21 cellular contexts compared by ENCODE assay signal in the genomic region with DNA sequence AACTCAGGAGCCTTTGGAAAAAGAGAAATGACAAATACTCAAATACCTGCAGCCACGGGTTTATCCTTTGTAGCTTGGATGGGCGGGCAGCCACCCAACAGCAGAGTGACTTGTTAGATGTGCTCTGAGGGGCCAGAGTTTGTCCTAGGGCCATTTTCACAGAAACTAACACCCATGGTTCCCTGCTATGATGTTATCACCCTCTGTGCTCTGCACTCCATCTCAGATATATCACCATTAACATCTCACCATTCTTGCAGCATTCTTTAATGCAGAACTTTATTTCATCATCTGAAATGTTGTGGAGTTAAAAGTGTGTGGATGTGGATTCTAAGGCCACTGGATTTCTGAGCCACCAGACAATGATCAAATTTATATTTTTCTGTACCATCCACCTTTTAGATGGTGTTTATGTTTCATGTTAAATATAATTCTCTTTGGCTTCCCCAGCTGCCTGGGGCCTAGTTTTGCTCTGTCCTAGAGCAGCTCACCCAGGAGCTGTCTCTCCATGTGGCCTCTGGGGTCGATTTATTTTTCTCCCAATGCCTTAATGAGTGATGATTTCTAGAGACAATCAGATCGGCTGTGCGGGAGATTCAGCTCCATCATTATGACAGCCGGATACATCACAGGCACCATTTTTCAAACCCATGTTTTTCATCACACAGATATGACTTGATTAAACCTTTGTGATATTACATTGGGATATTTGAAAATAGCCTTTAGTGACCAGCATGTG.
DNase-seq lines count a peak whose midpoint lies in the region; ATAC-seq, FAIRE-seq and TF ChIP-seq lines count a peak whose summit lies in the region.
"Had no signal": no experiment of that assay in that cellular context is flagged by ENCODE, and none has a peak within 500 bp of the region (broad histone marks: within the 10 kb centered on the region; RNA-seq: fewer than 3 reads in every experiment).

No MANE protein-coding gene starts in this region.

- no peaks in the 10 kb centered on the region for H3K36me3 ChIP-seq in SK-N-SH (replicated peaks in 1 of 2; ENCODE audit: control insufficient read depth in 1 of 2, insufficient read depth in 2 of 2, low read length in 1 of 2)
- no peaks in the 10 kb centered on the region for H3K36me3 ChIP-seq in bronchial epithelial cell (ENCODE audit: control insufficient read depth, insufficient read depth, low read length)
- H3K36me3 ChIP-seq in neural progenitor cell, result no peaks in the 10 kb centered on the region
- H3K36me3 ChIP-seq in rectal smooth muscle tissue (ENCODE audit: control insufficient read depth, insufficient read depth, low read length), result no peaks in the 10 kb centered on the region
- H3K36me3 ChIP-seq in heart left ventricle, result no peaks in the 10 kb centered on the region
- H3K36me3 ChIP-seq: BLaER1, HAP-1 had no signal

- H3K4me1 ChIP-seq in SK-N-SH (ENCODE audit: control insufficient read depth in 1 of 2, insufficient read depth in 2 of 2, low read depth in 1 of 2, low read length in 1 of 2), result peaks cover 0 to 31% of the 10 kb centered on the region in 2 experiments; a peak in 1 of 4 replicates
- H3K4me1 ChIP-seq in neural progenitor cell, result peaks cover 18% of the 10 kb centered on the region
- H3K4me1 ChIP-seq in rectal smooth muscle tissue (ENCODE audit: control insufficient read depth, insufficient read depth, low read length), result no peaks in the 10 kb centered on the region
- peaks cover 0 to 10% (median 0%) of the 10 kb centered on the region in 12 donors for H3K4me1 ChIP-seq in heart left ventricle
- H3K4me1 ChIP-seq: BLaER1, Caco-2, HAP-1 had no signal

- no peak for TF ChIP-seq POLR2A in heart left ventricle (IDR thresholded peaks at IDR 0.05)

- intact Hi-C loops in heart left ventricle (cut with DNase I), result no loop called here
- intact Hi-C loops in activated naive CD4-positive, alpha-beta T cell treated with anti-CD3 and anti-CD28 coated beads for 36 hours (cut with micrococcal nuclease), result no loop called here

- H3F3A ChIP-seq in SK-N-SH (replicated peaks; ENCODE audit: insufficient read depth) (no peaks in the 10 kb centered on the region), neural progenitor cell (ENCODE audit: low read depth) (peaks cover 8% of the 10 kb centered on the region)

- H3K9me3 Mint-ChIP-seq in neural progenitor cell, result peaks cover 10% of the 10 kb centered on the region
- no peaks in the 10 kb centered on the region for H3K9me3 Mint-ChIP-seq in activated naive CD4-positive, alpha-beta T cell treated with anti-CD3 and anti-CD28 coated beads for 36 hours
- H3K9me3 Mint-ChIP-seq: CD8-positive, alpha-beta T cell; HFFc6 had no signal

- CTCF ChIA-PET in SK-N-SH (lab: Yijun Ruan, JAX), result interaction anchor here (0.8 to 1.0 kb wide), 2 partner anchors 14 to 565 kb away, joined by 3 read pairs; no protein-coding TSS in a partner anchor
- CTCF ChIA-PET in activated naive CD4-positive, alpha-beta T cell treated with anti-CD3 and anti-CD28 coated beads for 36 hours (lab: Charles Lee), result no interaction called here

- peak in 1 of 2 experiments; percentile 92; a peak in 2 of 4 replicates for TF ChIP-seq EP300 in SK-N-SH (IDR thresholded peaks at IDR 0.05; ENCODE audit: borderline replicate concordance in 1 of 2, low read depth in 1 of 2, low read length in 1 of 2)

- peaks cover 6% of the 10 kb centered on the region for H3K4me1 Mint-ChIP-seq in neural progenitor cell
- H3K4me1 Mint-ChIP-seq in activated naive CD4-positive, alpha-beta T cell treated with anti-CD3 and anti-CD28 coated beads for 36 hours (ENCODE audit: low read depth), result no peaks in the 10 kb centered on the region
- H3K4me1 Mint-ChIP-seq: CD4-positive, CD25-positive, alpha-beta regulatory T cell had no signal

- no peaks in the 10 kb centered on the region for H3K36me3 Mint-ChIP-seq in neural progenitor cell
- H3K36me3 Mint-ChIP-seq in activated naive CD4-positive, alpha-beta T cell treated with anti-CD3 and anti-CD28 coated beads for 36 hours (ENCODE audit: low read depth), result no peaks in the 10 kb centered on the region
- H3K36me3 Mint-ChIP-seq: CD4-positive, CD25-positive, alpha-beta regulatory T cell; CD8-positive, alpha-beta T cell had no signal

- H3K4me3 Mint-ChIP-seq in neural progenitor cell, result no peak overlapping the region
- H3K4me3 Mint-ChIP-seq in activated naive CD4-positive, alpha-beta T cell treated with anti-CD3 and anti-CD28 coated beads for 36 hours, result no peak overlapping the region
- H3K4me3 Mint-ChIP-seq: CD4-positive, CD25-positive, alpha-beta regulatory T cell; CD8-positive, alpha-beta T cell; HFFc6 had no signal

- H3K4me2 ChIP-seq in SK-N-SH (no peak overlapping the region), neural progenitor cell (peak overlapping the region; percentile 2)
- H3K4me2 ChIP-seq: BLaER1 had no signal

- H3K27ac Mint-ChIP-seq in neural progenitor cell, result no peak overlapping the region
- no peak overlapping the region for H3K27ac Mint-ChIP-seq in activated naive CD4-positive, alpha-beta T cell treated with anti-CD3 and anti-CD28 coated beads for 36 hours
- H3K27ac Mint-ChIP-seq: CD4-positive, CD25-positive, alpha-beta regulatory T cell; CD8-positive, alpha-beta T cell; HFFc6 had no signal

- no peak for TF ChIP-seq CTCF in SK-N-SH (IDR thresholded peaks at IDR 0.05)
- no peak for TF ChIP-seq CTCF in bronchial epithelial cell (IDR thresholded peaks at IDR 0.05; ENCODE audit: insufficient read depth, low read length, severe bottlenecking)
- TF ChIP-seq CTCF in neural progenitor cell (IDR thresholded peaks at IDR 0.05), result no peak
- TF ChIP-seq CTCF in heart left ventricle (IDR thresholded peaks at IDR 0.05), result no peak

- H3K9me3 ChIP-seq in SK-N-SH, result no peaks in the 10 kb centered on the region
- H3K9me3 ChIP-seq in neural progenitor cell (ENCODE audit: low read depth), result no peaks in the 10 kb centered on the region
- H3K9me3 ChIP-seq in heart left ventricle, result no peaks in the 10 kb centered on the region
- H3K9me3 ChIP-seq: BLaER1, Caco-2, HAP-1 had no signal

- peak; percentile 87 for FAIRE-seq in bronchial epithelial cell (lab: Jason Lieb, UNC)
- FAIRE-seq: GM12878, H54 had no signal

- peak; percentile 51 for DNase-seq in SK-N-SH
- no peak for DNase-seq in bronchial epithelial cell (ENCODE audit: low read depth)
- DNase-seq in neural progenitor cell (ENCODE audit: low spot score), result no peak
- DNase-seq in heart left ventricle, result no peak
- DNase-seq in activated naive CD4-positive, alpha-beta T cell treated with anti-CD3 and anti-CD28 coated beads for 36 hours, result no peak
- DNase-seq in DMS79 treated with DMSO at 0.1 percent for 48 hours (lab: John Stamatoyannopoulos, UW), result no peak
- DNase-seq: Caco-2; CD4-positive, CD25-positive, alpha-beta regulatory T cell; CD8-positive, alpha-beta T cell; DMS153; EL; GDM1; GOT3; HFFc6 had no signal

- H3K4me3 ChIP-seq in SK-N-SH (ENCODE audit: low read depth in 2 of 2, low read length in 1 of 2), result no peak overlapping the region
- H3K4me3 ChIP-seq in bronchial epithelial cell (ENCODE audit: low read depth, low read length), result no peak overlapping the region
- H3K4me3 ChIP-seq in neural progenitor cell, result no peak overlapping the region
- no peak overlapping the region for H3K4me3 ChIP-seq in rectal smooth muscle tissue (ENCODE audit: low read length)
- H3K4me3 ChIP-seq in heart left ventricle, result no peak overlapping the region
- H3K4me3 ChIP-seq: BLaER1, GM12878, HAP-1 had no signal

- H3K9ac ChIP-seq in SK-N-SH (no peak overlapping the region), neural progenitor cell (no peak overlapping the region), rectal smooth muscle tissue (ENCODE audit: low read length) (no peak overlapping the region)
- H3K9ac ChIP-seq: BLaER1 had no signal

- H3K79me2 ChIP-seq in SK-N-SH (ENCODE audit: insufficient read depth) (no peaks in the 10 kb centered on the region), neural progenitor cell (ENCODE audit: low read depth) (no peaks in the 10 kb centered on the region)

- WGBS in SK-N-SH (ENCODE audit: low lambda C conversion rate), result 23% methylated on average over 6 of the region's 6 CpGs
- 75 to 93% (median 84%) methylated on average over 6 of the region's 6 CpGs for WGBS in heart left ventricle, 4 donors

- POLR2A ChIA-PET in SK-N-SH (lab: Yijun Ruan, JAX), result interaction anchor here (0.9 to 2.3 kb wide), 4 partner anchors 13 to 101 kb away, joined by 3 to 12 read pairs (median 4); no protein-coding TSS in a partner anchor

- H3K9me2 ChIP-seq in SK-N-SH, result no peaks in the 10 kb centered on the region

- H3K27me3 Mint-ChIP-seq in neural progenitor cell (ENCODE audit: insufficient read depth, low read depth), result peaks cover 14% of the 10 kb centered on the region
- H3K27me3 Mint-ChIP-seq in activated naive CD4-positive, alpha-beta T cell treated with anti-CD3 and anti-CD28 coated beads for 36 hours (ENCODE audit: low read depth), result no peaks in the 10 kb centered on the region
- H3K27me3 Mint-ChIP-seq: CD4-positive, CD25-positive, alpha-beta regulatory T cell had no signal

- H3K27me3 ChIP-seq in SK-N-SH (ENCODE audit: insufficient read depth), result peaks cover 8% of the 10 kb centered on the region; the same call in 1 of the 2 replicates
- H3K27me3 ChIP-seq in bronchial epithelial cell (ENCODE audit: control insufficient read depth, insufficient read depth, low read length), result no peaks in the 10 kb centered on the region
- H3K27me3 ChIP-seq in neural progenitor cell, result no peaks in the 10 kb centered on the region
- H3K27me3 ChIP-seq in rectal smooth muscle tissue (ENCODE audit: control insufficient read depth, insufficient read depth, low read length), result no peaks in the 10 kb centered on the region
- H3K27me3 ChIP-seq in heart left ventricle, result no peaks in the 10 kb centered on the region
- H3K27me3 ChIP-seq: BLaER1 had no signal

- H2AFZ ChIP-seq in SK-N-SH (ENCODE audit: low read depth), result no peak overlapping the region
- H2AFZ ChIP-seq in neural progenitor cell (replicated peaks), result peak overlapping the region; percentile 93

- ATAC-seq in heart left ventricle (no peak), HG02798 (IDR thresholded peaks at IDR 0.05; ENCODE audit: poor library complexity, unreplicated experiment) (no peak)
- ATAC-seq: CD8-positive, alpha-beta T cell; GM12878 had no signal

- peak overlapping the region in 1 of 2 experiments; percentile 96; a peak in 3 of 4 replicates for H3K27ac ChIP-seq in SK-N-SH (ENCODE audit: low read depth in 2 of 2, low read length in 1 of 2)
- H3K27ac ChIP-seq in neural progenitor cell, result no peak overlapping the region
- H3K27ac ChIP-seq in rectal smooth muscle tissue (ENCODE audit: low read depth, low read length), result peak overlapping the region; percentile 41
- H3K27ac ChIP-seq in heart left ventricle, result no peak overlapping the region
- H3K27ac ChIP-seq: BLaER1, C4-2B had no signal

- TF ChIP-seq RAD21 in SK-N-SH (IDR thresholded peaks at IDR 0.05; ENCODE audit: low read length), result peak; percentile 5; the same call in 1 of the 2 replicates

- H4K20me1 ChIP-seq in SK-N-SH (ENCODE audit: insufficient read depth), result no peaks in the 10 kb centered on the region
- no peaks in the 10 kb centered on the region for H4K20me1 ChIP-seq in neural progenitor cell (ENCODE audit: low read depth)
- H4K20me1 ChIP-seq: BLaER1 had no signal

TF ChIP-seq in SK-N-SH, 30 proteins besides CTCF, POLR2A, EP300 and RAD21 (continues in another document):
- peak; percentile 53 for TF ChIP-seq FOXJ3 (CRISPR knock-in tag; IDR thresholded peaks at IDR 0.05)
- no peak for TF ChIP-seq FOSL2 (IDR thresholded peaks at IDR 0.05; ENCODE audit: borderline replicate concordance, low read depth)
- TF ChIP-seq MXI1 (IDR thresholded peaks at IDR 0.05; ENCODE audit: low read depth, low read length), result 0 out of 2 replicates have a peak, but pooled peaks have one; percentile 45
